ENCODE assay signal across 8 cellular contexts in genomic region chr10:22682237-22683192, GRCh38. TPM values are rescaled to one million over a fixed set of nuclear protein-coding genes. Genes with fewer than 3 reads are reported as not detected.
DNase-seq lines count a peak whose midpoint lies in the region; ATAC-seq and TF ChIP-seq lines count a peak whose summit lies in the region.

No MANE protein-coding gene starts in this region.

- WGBS in liver: 71% methylated on average over 6 of the region's 6 CpGs

- H3K4me3 ChIP-seq in liver (ENCODE audit: low read depth in 1 of 3, low read length in 3 of 3): no peak overlapping the region

- peaks cover 4 to 27% (median 18%) of the 10 kb centered on the region in 4 donors for H3K4me1 ChIP-seq in liver (ENCODE audit: control insufficient read depth in 4 of 4, insufficient read depth in 4 of 4, low read length in 3 of 4)

- no peaks in the 10 kb centered on the region for H3K27me3 ChIP-seq in liver (ENCODE audit: control insufficient read depth in 4 of 4, insufficient read depth in 4 of 4, low read length in 3 of 4)

- H3K27ac ChIP-seq in liver (ENCODE audit: low read depth in 1 of 2, low read length in 2 of 2): peak overlapping the region; percentile 52 to 56

- peak; percentile 70 for DNase-seq in activated CD8-positive, alpha-beta memory T cell treated with anti-CD3 and anti-CD28 coated beads for 24 hours
- no peak for DNase-seq in activated CD8-positive, alpha-beta memory T cell treated with anti-CD3 and anti-CD28 coated beads, Interleukin-2, amount 50 U/mL, for 48 hours
- DNase-seq in NCI-H446 treated with DMSO at 0.1 percent for 48 hours (lab: John Stamatoyannopoulos, UW): peak; percentile 42
- DNase-seq in activated effector memory CD4-positive, alpha-beta T cell treated with anti-CD3 and anti-CD28 coated beads, Interleukin-2, amount 50 U/mL, for 16 hours: peak; percentile 81
- no peak for DNase-seq in epidermal melanocyte (ENCODE audit: insufficient read length, low spot score)

- TF ChIP-seq CTCF in liver (IDR thresholded peaks at IDR 0.05; ENCODE audit: low read depth, low read length, missing input control): no peak

- no peak overlapping the region for H3K9ac ChIP-seq in liver (ENCODE audit: low read depth in 1 of 2, low read length in 2 of 2)

- no peaks in the 10 kb centered on the region for H3K36me3 ChIP-seq in liver (ENCODE audit: control insufficient read depth in 4 of 4, insufficient read depth in 3 of 4, low read depth in 1 of 4, low read length in 3 of 4)

- H3K9me3 ChIP-seq in liver (ENCODE audit: control insufficient read depth in 4 of 4, low read length in 3 of 4): no peaks in the 10 kb centered on the region

- no peak for TF ChIP-seq RAD21 in liver (IDR thresholded peaks at IDR 0.05)

- ATAC-seq in GM18858 (IDR thresholded peaks at IDR 0.05; ENCODE audit: unreplicated experiment): no peak
- no peak for ATAC-seq in HG02981 (IDR thresholded peaks at IDR 0.05; ENCODE audit: unreplicated experiment)

TF ChIP-seq in liver, 16 proteins besides CTCF, POLR2A, EP300 and RAD21:
- TF ChIP-seq TAF1 (conservative IDR thresholded peaks at IDR 0.05) (no peak), RXRA (IDR thresholded peaks at IDR 0.05) (no peak), FOXA1 (IDR thresholded peaks at IDR 0.05) (peak; percentile 19)
TF ChIP-seq in liver: peak in this region for 1.

RNA-seq across cellular contexts. Expression of gene PIP4K2A, which starts 31.9 kb away (rescaled TPM):
- total RNA-seq in liver: 10 to 100 TPM in 1 of 2 donors, 1 to 10 TPM in 1; 9.6 to 53.7 TPM
- 1 to 10 TPM; 6.4 to 7.6 TPM for polyA plus RNA-seq in liver

Comparison
In these comparisons a context has a peak if more than half of its experiments do, and no peak if none do; other contexts are left out.
1. DNase-seq: peak in activated CD8-positive, alpha-beta memory T cell treated with anti-CD3 and anti-CD28 coated beads for 24 hours (single experiment), NCI-H446 treated with DMSO at 0.1 percent for 48 hours (single experiment) and activated effector memory CD4-positive, alpha-beta T cell treated with anti-CD3 and anti-CD28 coated beads, Interleukin-2, amount 50 U/mL, for 16 hours (single experiment); none in activated CD8-positive, alpha-beta memory T cell treated with anti-CD3 and anti-CD28 coated beads, Interleukin-2, amount 50 U/mL, for 48 hours (single experiment) and epidermal melanocyte (single experiment).